31 cellular contexts compared by ENCODE assay signal in genomic region chr14:54339771-54340170, GRCh38.
"Had no signal": no experiment of that assay in that cellular context is flagged by ENCODE, and none has a peak within 500 bp of the region (broad histone marks: within the 10 kb centered on the region; RNA-seq: fewer than 3 reads in every experiment).

No MANE protein-coding gene starts in this region.

- H3K9me3 Mint-ChIP-seq: immature natural killer cell; naive thymus-derived CD4-positive, alpha-beta T cell; natural killer cell treated with Interleukin-12 subunit alpha and Interleukin-12 subunit beta and Interleukin-15 and Interleukin-18, amount 100 ng/mL, for 72 hours; neural crest cell; stimulated activated effector memory CD8-positive, alpha-beta T cell treated with anti-CD3 and anti-CD28 coated beads, Interleukin-12 subunit alpha, Interleukin-12 subunit beta, amount 100 ng/mL, for 72 hours; stimulated activated naive CD8-positive, alpha-beta T cell treated with anti-CD3 and anti-CD28 coated beads, Interleukin-15, amount 100 ng/mL, for 72 hours; type B pancreatic cell had no signal

- H3K36me3 Mint-ChIP-seq: immature natural killer cell; naive thymus-derived CD4-positive, alpha-beta T cell; natural killer cell treated with Interleukin-12 subunit alpha and Interleukin-12 subunit beta and Interleukin-15 and Interleukin-18, amount 100 ng/mL, for 72 hours; stimulated activated effector memory CD8-positive, alpha-beta T cell treated with anti-CD3 and anti-CD28 coated beads, Interleukin-12 subunit alpha, Interleukin-12 subunit beta, amount 100 ng/mL, for 72 hours; type B pancreatic cell had no signal

- H3K9me3 ChIP-seq: left lung, lower lobe of right lung, mucosa of descending colon, neutrophil, pancreas, prostate gland, sigmoid colon, spleen, tibial nerve, vagina had no signal

- ATAC-seq: left colon; left lung; lower lobe of right lung; mucosa of descending colon; naive thymus-derived CD4-positive, alpha-beta T cell; natural killer cell treated with Interleukin-12 subunit alpha and Interleukin-12 subunit beta and Interleukin-15 and Interleukin-18, amount 100 ng/mL, for 72 hours; pancreas; right cardiac atrium; stimulated activated effector memory CD8-positive, alpha-beta T cell treated with anti-CD3 and anti-CD28 coated beads, Interleukin-12 subunit alpha, Interleukin-12 subunit beta, amount 100 ng/mL, for 72 hours; stimulated activated naive CD8-positive, alpha-beta T cell treated with anti-CD3 and anti-CD28 coated beads, Interleukin-15, amount 100 ng/mL, for 72 hours had no signal

- H3K36me3 ChIP-seq: left lung, lower lobe of right lung, neutrophil, pancreas, prostate gland, sigmoid colon, spleen, tibial nerve, vagina had no signal

- H3K4me1 Mint-ChIP-seq: immature natural killer cell; naive thymus-derived CD4-positive, alpha-beta T cell; stimulated activated effector memory CD8-positive, alpha-beta T cell treated with anti-CD3 and anti-CD28 coated beads, Interleukin-12 subunit alpha, Interleukin-12 subunit beta, amount 100 ng/mL, for 72 hours; stimulated activated naive CD8-positive, alpha-beta T cell treated with anti-CD3 and anti-CD28 coated beads, Interleukin-15, amount 100 ng/mL, for 72 hours had no signal

- H3K4me3 ChIP-seq: left lung, lower lobe of right lung, mucosa of descending colon, pancreas, prostate gland, sigmoid colon, spleen, tibial nerve, vagina had no signal

- H3K27ac Mint-ChIP-seq: immature natural killer cell; naive thymus-derived CD4-positive, alpha-beta T cell; natural killer cell treated with Interleukin-12 subunit alpha and Interleukin-12 subunit beta and Interleukin-15 and Interleukin-18, amount 100 ng/mL, for 72 hours; stimulated activated effector memory CD8-positive, alpha-beta T cell treated with anti-CD3 and anti-CD28 coated beads, Interleukin-12 subunit alpha, Interleukin-12 subunit beta, amount 100 ng/mL, for 72 hours; stimulated activated naive CD8-positive, alpha-beta T cell treated with anti-CD3 and anti-CD28 coated beads, Interleukin-15, amount 100 ng/mL, for 72 hours; type B pancreatic cell had no signal

- H3K27ac ChIP-seq: left lung, lower lobe of right lung, neutrophil, pancreas, prostate gland, sigmoid colon, spleen, tibial nerve, vagina had no signal

- H3K4me1 ChIP-seq: left lung, lower lobe of right lung, pancreas, sigmoid colon, spleen had no signal

- H3K4me3 Mint-ChIP-seq: immature natural killer cell; naive thymus-derived CD4-positive, alpha-beta T cell; natural killer cell treated with Interleukin-12 subunit alpha and Interleukin-12 subunit beta and Interleukin-15 and Interleukin-18, amount 100 ng/mL, for 72 hours; neural crest cell; stimulated activated effector memory CD8-positive, alpha-beta T cell treated with anti-CD3 and anti-CD28 coated beads, Interleukin-12 subunit alpha, Interleukin-12 subunit beta, amount 100 ng/mL, for 72 hours; stimulated activated naive CD8-positive, alpha-beta T cell treated with anti-CD3 and anti-CD28 coated beads, Interleukin-15, amount 100 ng/mL, for 72 hours; type B pancreatic cell had no signal

- H3K27me3 ChIP-seq: left lung, pancreas, sigmoid colon, tibial nerve, vagina had no signal

- DNase-seq: head of caudate nucleus; hippocampal formation; immature natural killer cell; kidney; left colon; left lung; lower lobe of right lung; mammary epithelial cell; mesenchymal stem cell; midbrain; mucosa of descending colon; naive thymus-derived CD4-positive, alpha-beta T cell; pancreas; posterior cingulate gyrus; retina; right cardiac atrium; sigmoid colon; small intestine; spleen; stimulated activated CD4-positive, alpha-beta T cell treated with anti-CD3 and anti-CD28 coated beads, Interleukin-4, amount 100 ng/mL, for 24 hours; stimulated activated naive CD4-positive, alpha-beta T cell treated with Interleukin-2 at 50 U/mL for 16 hours; stimulated activated naive CD8-positive, alpha-beta T cell treated with anti-CD3 and anti-CD28 coated beads, Interleukin-15, amount 100 ng/mL, for 72 hours; substantia nigra had no signal
